30 cellular contexts compared by ENCODE assay signal in genomic region chr2:96499061-96499960, GRCh38. TPM values are rescaled to one million over a fixed set of nuclear protein-coding genes. Genes with fewer than 3 reads are reported as not detected.
"Had no signal": no experiment of that assay in that cellular context is flagged by ENCODE, and none has a peak within 500 bp of the region (broad histone marks: within the 10 kb centered on the region; RNA-seq: fewer than 3 reads in every experiment).

No MANE protein-coding gene starts in this region.

- H3K27me3 ChIP-seq: ovary, uterus had no signal

- H3K4me1 ChIP-seq: breast epithelium, gastrocnemius medialis, uterus had no signal

- H3K9me3 Mint-ChIP-seq: type B pancreatic cell had no signal

- H3K27ac ChIP-seq: breast epithelium, gastrocnemius medialis, neutrophil, ovary, skin epidermis, uterus, VCaP had no signal

- H3K4me3 Mint-ChIP-seq: activated CD4-positive, alpha-beta memory T cell treated with anti-CD3 and anti-CD28 coated beads for 36 hours; activated naive CD4-positive, alpha-beta T cell treated with anti-CD3 and anti-CD28 coated beads, Interleukin-2, amount 50 U/mL, for 24 hours; activated naive CD8-positive, alpha-beta T cell treated with anti-CD3 and anti-CD28 coated beads, Interleukin-2, amount 50 U/mL, for 24 hours; activated T-cell treated with anti-CD3 and anti-CD28 coated beads, Interleukin-2, amount 50 U/mL, for 72 hours; memory B cell; nephron; stimulated activated memory B cell treated with anti-CD40 and anti-IgM and Interleukin-4, amounts not matched to agents 10 μg/mL and 1 μg/mL and 100 μg/mL, for 72 hours; stimulated activated naive CD8-positive, alpha-beta T cell treated with anti-CD3 and anti-CD28 coated beads, Interleukin-15, amount 100 ng/mL, for 72 hours; type B pancreatic cell had no signal

- H3K27ac Mint-ChIP-seq: activated CD4-positive, alpha-beta memory T cell treated with anti-CD3 and anti-CD28 coated beads for 36 hours; activated naive CD4-positive, alpha-beta T cell treated with anti-CD3 and anti-CD28 coated beads, Interleukin-2, amount 50 U/mL, for 24 hours; activated naive CD8-positive, alpha-beta T cell treated with anti-CD3 and anti-CD28 coated beads, Interleukin-2, amount 50 U/mL, for 24 hours; activated T-cell treated with anti-CD3 and anti-CD28 coated beads, Interleukin-2, amount 50 U/mL, for 72 hours; memory B cell; nephron; stimulated activated memory B cell treated with anti-CD40 and anti-IgM and Interleukin-4, amounts not matched to agents 10 μg/mL and 1 μg/mL and 100 μg/mL, for 72 hours; stimulated activated naive CD8-positive, alpha-beta T cell treated with anti-CD3 and anti-CD28 coated beads, Interleukin-15, amount 100 ng/mL, for 72 hours; type B pancreatic cell had no signal

- H3K27me3 Mint-ChIP-seq: activated CD4-positive, alpha-beta memory T cell treated with anti-CD3 and anti-CD28 coated beads for 36 hours; activated naive CD4-positive, alpha-beta T cell treated with anti-CD3 and anti-CD28 coated beads, Interleukin-2, amount 50 U/mL, for 24 hours; activated naive CD8-positive, alpha-beta T cell treated with anti-CD3 and anti-CD28 coated beads, Interleukin-2, amount 50 U/mL, for 24 hours; progenitor cell of endocrine pancreas; stimulated activated memory B cell treated with anti-CD40 and anti-IgM and Interleukin-4, amounts not matched to agents 10 μg/mL and 1 μg/mL and 100 μg/mL, for 72 hours; stimulated activated naive CD8-positive, alpha-beta T cell treated with anti-CD3 and anti-CD28 coated beads, Interleukin-15, amount 100 ng/mL, for 72 hours had no signal

- DNase-seq: activated CD4-positive, alpha-beta memory T cell treated with anti-CD3 and anti-CD28 coated beads for 36 hours; activated CD4-positive, alpha-beta T cell treated with anti-CD3 and anti-CD28 coated beads for 4 hours; activated gamma-delta T cell; activated naive CD8-positive, alpha-beta T cell treated with anti-CD3 and anti-CD28 coated beads, Interleukin-2, amount 50 U/mL, for 24 hours; activated T-cell treated with anti-CD3 and anti-CD28 coated beads for 4 hours; activated T-cell treated with anti-CD3 and anti-CD28 coated beads, Interleukin-2, amount 50 U/mL, for 72 hours; central memory CD4-positive, alpha-beta T cell; effector CD8-positive, alpha-beta T cell; gastrocnemius medialis; glutamatergic neuron; islet precursor cell; mucosa of descending colon; ovary; stimulated activated CD4-positive, alpha-beta T cell treated with anti-CD3 and anti-CD28 coated beads, Interleukin-12 subunit alpha, Interleukin-12 subunit beta, amount 100 ng/mL, for 4 hours; stimulated activated CD4-positive, alpha-beta T cell treated with anti-CD3 and anti-CD28 coated beads, Interleukin-4, amount 100 ng/mL, for 4 hours; stimulated activated CD8-positive, alpha-beta memory T cell treated with anti-CD3 and anti-CD28 coated beads, Interleukin-4, amount 100 ng/mL, for 48 hours; T-helper 9 cell; uterus had no signal

- H3K36me3 Mint-ChIP-seq: activated naive CD4-positive, alpha-beta T cell treated with anti-CD3 and anti-CD28 coated beads, Interleukin-2, amount 50 U/mL, for 24 hours; type B pancreatic cell had no signal

- H3K36me3 ChIP-seq: breast epithelium, gastrocnemius medialis, neutrophil, ovary, uterus had no signal

- H3K4me3 ChIP-seq: breast epithelium, gastrocnemius medialis, mucosa of descending colon, ovary, skin epidermis, uterus had no signal

- H3K9me3 ChIP-seq: gastrocnemius medialis, mucosa of descending colon, neutrophil, ovary, uterus had no signal

RNA-seq across cellular contexts. Expression of gene NEURL3, which starts 5.8 kb away (rescaled TPM):
- total RNA-seq: gastrocnemius medialis, myocyte, ovary, uterus had no signal
